Comparison of ENCODE assay signal across 1 cellular context in the genomic region with DNA sequence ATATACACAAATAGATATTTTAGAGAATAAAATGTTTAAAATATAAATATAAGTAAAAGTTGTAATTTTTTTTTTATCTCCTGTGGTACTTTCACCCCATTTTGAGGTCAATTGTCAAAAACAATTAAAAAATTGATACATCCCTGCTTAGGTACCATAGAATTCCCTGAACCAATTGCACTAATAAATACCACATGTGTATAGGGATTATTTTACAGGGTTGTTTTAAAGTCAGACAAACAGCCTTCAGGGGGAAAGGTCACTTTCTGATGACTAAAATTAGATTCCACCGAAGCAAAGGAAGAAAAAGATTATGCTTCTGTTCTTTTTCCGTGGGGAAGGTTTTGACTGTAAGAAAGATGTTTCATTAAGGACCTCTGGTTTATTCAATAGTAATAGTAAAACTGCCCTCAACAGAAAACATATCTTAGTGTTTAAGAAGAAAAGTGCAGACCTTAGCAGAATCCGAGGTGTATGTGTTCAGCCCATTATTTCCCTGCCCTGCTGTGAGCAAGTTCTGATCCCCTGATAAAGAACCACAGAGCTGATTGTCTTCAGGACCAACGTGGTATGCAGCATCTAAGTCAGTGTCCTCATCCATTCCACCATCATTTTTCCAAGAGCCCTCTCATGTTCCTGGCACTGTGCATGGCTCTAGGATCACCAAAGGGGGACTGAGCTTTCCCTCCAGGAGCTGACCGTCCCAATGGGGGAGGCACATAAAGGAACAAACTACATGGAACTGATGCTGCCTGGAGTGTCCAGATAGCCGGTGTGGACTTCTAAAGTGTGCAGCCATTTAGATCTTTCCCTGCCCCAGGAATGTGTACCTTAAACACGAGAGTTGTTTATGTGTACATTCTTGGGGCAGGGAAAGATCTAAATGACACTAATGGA.
A peak's percentile ranks its signal among the peaks of the same experiment; 100 is the strongest.
TF ChIP-seq lines count a peak whose summit lies in the region.

No MANE protein-coding gene starts in this region.

TF ChIP-seq in SK-N-SH treated with all-trans-retinoic acid at 6 μM for 48 hours, 23 proteins besides CTCF, POLR2A, EP300 and RAD21 (continued from another document):
- TF ChIP-seq, protein P1, sequence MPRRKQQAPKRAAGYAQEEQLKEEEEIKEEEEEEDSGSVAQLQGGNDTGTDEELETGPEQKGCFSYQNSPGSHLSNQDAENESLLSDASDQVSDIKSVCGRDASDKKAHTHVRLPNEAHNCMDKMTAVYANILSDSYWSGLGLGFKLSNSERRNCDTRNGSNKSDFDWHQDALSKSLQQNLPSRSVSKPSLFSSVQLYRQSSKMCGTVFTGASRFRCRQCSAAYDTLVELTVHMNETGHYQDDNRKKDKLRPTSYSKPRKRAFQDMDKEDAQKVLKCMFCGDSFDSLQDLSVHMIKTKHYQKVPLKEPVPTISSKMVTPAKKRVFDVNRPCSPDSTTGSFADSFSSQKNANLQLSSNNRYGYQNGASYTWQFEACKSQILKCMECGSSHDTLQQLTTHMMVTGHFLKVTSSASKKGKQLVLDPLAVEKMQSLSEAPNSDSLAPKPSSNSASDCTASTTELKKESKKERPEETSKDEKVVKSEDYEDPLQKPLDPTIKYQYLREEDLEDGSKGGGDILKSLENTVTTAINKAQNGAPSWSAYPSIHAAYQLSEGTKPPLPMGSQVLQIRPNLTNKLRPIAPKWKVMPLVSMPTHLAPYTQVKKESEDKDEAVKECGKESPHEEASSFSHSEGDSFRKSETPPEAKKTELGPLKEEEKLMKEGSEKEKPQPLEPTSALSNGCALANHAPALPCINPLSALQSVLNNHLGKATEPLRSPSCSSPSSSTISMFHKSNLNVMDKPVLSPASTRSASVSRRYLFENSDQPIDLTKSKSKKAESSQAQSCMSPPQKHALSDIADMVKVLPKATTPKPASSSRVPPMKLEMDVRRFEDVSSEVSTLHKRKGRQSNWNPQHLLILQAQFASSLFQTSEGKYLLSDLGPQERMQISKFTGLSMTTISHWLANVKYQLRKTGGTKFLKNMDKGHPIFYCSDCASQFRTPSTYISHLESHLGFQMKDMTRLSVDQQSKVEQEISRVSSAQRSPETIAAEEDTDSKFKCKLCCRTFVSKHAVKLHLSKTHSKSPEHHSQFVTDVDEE (CRISPR knock-in tag; IDR thresholded peaks at IDR 0.05), result peak; percentile 67; the same call in 1 of the 2 replicates
- TF ChIP-seq ZNF70 (CRISPR knock-in tag; IDR thresholded peaks at IDR 0.05) (peak; percentile 88), ZNF565 (CRISPR knock-in tag; conservative IDR thresholded peaks at IDR 0.05; ENCODE audit: low read depth) (no peak), ESRRG (CRISPR knock-in tag; IDR thresholded peaks at IDR 0.05) (no peak), CSDC2 (CRISPR knock-in tag; IDR thresholded peaks at IDR 0.05) (no peak), ZFP30 (CRISPR knock-in tag; IDR thresholded peaks at IDR 0.05) (no peak), RARB (CRISPR knock-in tag; IDR thresholded peaks at IDR 0.05) (no peak), PPARA (CRISPR knock-in tag; IDR thresholded peaks at IDR 0.05; ENCODE audit: borderline replicate concordance) (no peak), BACH2 (CRISPR knock-in tag; IDR thresholded peaks at IDR 0.05; ENCODE audit: borderline replicate concordance) (no peak)
- TF ChIP-seq, protein P2, sequence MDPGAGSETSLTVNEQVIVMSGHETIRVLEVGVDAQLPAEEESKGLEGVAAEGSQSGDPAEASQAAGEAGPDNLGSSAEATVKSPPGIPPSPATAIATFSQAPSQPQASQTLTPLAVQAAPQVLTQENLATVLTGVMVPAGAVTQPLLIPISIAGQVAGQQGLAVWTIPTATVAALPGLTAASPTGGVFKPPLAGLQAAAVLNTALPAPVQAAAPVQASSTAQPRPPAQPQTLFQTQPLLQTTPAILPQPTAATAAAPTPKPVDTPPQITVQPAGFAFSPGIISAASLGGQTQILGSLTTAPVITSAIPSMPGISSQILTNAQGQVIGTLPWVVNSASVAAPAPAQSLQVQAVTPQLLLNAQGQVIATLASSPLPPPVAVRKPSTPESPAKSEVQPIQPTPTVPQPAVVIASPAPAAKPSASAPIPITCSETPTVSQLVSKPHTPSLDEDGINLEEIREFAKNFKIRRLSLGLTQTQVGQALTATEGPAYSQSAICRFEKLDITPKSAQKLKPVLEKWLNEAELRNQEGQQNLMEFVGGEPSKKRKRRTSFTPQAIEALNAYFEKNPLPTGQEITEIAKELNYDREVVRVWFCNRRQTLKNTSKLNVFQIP (CRISPR knock-in tag; IDR thresholded peaks at IDR 0.05; ENCODE audit: borderline replicate concordance, low read depth), result no peak
- TF ChIP-seq, protein P3, sequence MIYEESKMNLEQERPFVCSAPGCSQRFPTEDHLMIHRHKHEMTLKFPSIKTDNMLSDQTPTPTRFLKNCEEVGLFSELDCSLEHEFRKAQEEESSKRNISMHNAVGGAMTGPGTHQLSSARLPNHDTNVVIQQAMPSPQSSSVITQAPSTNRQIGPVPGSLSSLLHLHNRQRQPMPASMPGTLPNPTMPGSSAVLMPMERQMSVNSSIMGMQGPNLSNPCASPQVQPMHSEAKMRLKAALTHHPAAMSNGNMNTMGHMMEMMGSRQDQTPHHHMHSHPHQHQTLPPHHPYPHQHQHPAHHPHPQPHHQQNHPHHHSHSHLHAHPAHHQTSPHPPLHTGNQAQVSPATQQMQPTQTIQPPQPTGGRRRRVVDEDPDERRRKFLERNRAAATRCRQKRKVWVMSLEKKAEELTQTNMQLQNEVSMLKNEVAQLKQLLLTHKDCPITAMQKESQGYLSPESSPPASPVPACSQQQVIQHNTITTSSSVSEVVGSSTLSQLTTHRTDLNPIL (CRISPR knock-in tag; IDR thresholded peaks at IDR 0.05; ENCODE audit: low read depth), result no peak
- TF ChIP-seq, protein P4, sequence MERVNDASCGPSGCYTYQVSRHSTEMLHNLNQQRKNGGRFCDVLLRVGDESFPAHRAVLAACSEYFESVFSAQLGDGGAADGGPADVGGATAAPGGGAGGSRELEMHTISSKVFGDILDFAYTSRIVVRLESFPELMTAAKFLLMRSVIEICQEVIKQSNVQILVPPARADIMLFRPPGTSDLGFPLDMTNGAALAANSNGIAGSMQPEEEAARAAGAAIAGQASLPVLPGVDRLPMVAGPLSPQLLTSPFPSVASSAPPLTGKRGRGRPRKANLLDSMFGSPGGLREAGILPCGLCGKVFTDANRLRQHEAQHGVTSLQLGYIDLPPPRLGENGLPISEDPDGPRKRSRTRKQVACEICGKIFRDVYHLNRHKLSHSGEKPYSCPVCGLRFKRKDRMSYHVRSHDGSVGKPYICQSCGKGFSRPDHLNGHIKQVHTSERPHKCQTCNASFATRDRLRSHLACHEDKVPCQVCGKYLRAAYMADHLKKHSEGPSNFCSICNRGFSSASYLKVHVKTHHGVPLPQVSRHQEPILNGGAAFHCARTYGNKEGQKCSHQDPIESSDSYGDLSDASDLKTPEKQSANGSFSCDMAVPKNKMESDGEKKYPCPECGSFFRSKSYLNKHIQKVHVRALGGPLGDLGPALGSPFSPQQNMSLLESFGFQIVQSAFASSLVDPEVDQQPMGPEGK (CRISPR knock-in tag; IDR thresholded peaks at IDR 0.05; ENCODE audit: borderline replicate concordance), result no peak
TF ChIP-seq in SK-N-SH treated with all-trans-retinoic acid at 6 μM for 48 hours: peak in this region for 5.
